14 cellular contexts compared by ENCODE assay signal in genomic region chr1:2088434-2088833, GRCh38. TPM values are rescaled to one million over a fixed set of nuclear protein-coding genes. Genes with fewer than 3 reads are reported as not detected.
DNase-seq lines count a peak whose midpoint lies in the region; ATAC-seq, FAIRE-seq and TF ChIP-seq lines count a peak whose summit lies in the region.
"Had no signal": no experiment of that assay in that cellular context is flagged by ENCODE, and none has a peak within 500 bp of the region (broad histone marks: within the 10 kb centered on the region; RNA-seq: fewer than 3 reads in every experiment).

No MANE protein-coding gene starts in this region.

- 61 to 62% methylated on average over 16 of the region's 16 CpGs for WGBS in heart right ventricle, 2 donors

- TF ChIP-seq CTCF in astrocyte (IDR thresholded peaks at IDR 0.05; ENCODE audit: insufficient read depth, low read depth, low read length) (no peak), heart right ventricle (IDR thresholded peaks at IDR 0.05) (no peak), tibial artery (IDR thresholded peaks at IDR 0.05) (no peak)

- H3K4me3 ChIP-seq in astrocyte (ENCODE audit: insufficient read depth, low read depth, low read length), result no peak overlapping the region
- no peak overlapping the region for H3K4me3 ChIP-seq in heart right ventricle
- H3K4me3 ChIP-seq in HAP-1, result no peak overlapping the region
- H3K4me3 ChIP-seq in tibial artery, result no peak overlapping the region

- H3K36me3 ChIP-seq in astrocyte (ENCODE audit: insufficient read depth, low read length) (no peaks in the 10 kb centered on the region), heart right ventricle (no peaks in the 10 kb centered on the region), HAP-1 (replicated peaks) (no peaks in the 10 kb centered on the region), tibial artery (no peaks in the 10 kb centered on the region)

- peak; percentile 70 for DNase-seq in G401 (ENCODE audit: low spot score)
- DNase-seq in astrocyte (ENCODE audit: low read depth), result peak; percentile 65
- DNase-seq in heart right ventricle, result no peak
- DNase-seq in retina, result peak; percentile 72
- no peak for DNase-seq in HAP-1 (ENCODE audit: low spot score in 2 of 2)
- DNase-seq in tibial artery, result no peak
- DNase-seq: CD4-positive, alpha-beta T cell; Karpas-422; NCI-H345; T-helper 9 cell had no signal

- intact Hi-C loops in heart right ventricle (cut with DNase I), result no loop called here
- intact Hi-C loops in tibial artery (cut with DNase I; ENCODE audit: low total_unique reads), result no loop called here

- H3K79me2 ChIP-seq in astrocyte (ENCODE audit: insufficient read depth, low read length), result no peaks in the 10 kb centered on the region

- no peak for FAIRE-seq in astrocyte (lab: Jason Lieb, UNC)

- peak overlapping the region; percentile 72 for H3K4me2 ChIP-seq in astrocyte (ENCODE audit: low read length)

- in situ Hi-C loops in G401 (cut with HindIII; ENCODE audit: low sequenced_read_pairs) (no loop called here), HAP-1 (cut with MboI; ENCODE audit: low sequenced_read_pairs) (no loop called here)

- peaks cover 10% of the 10 kb centered on the region for H3K4me1 Mint-ChIP-seq in astrocyte (ENCODE audit: low read depth, unreplicated experiment)

- no peak overlapping the region for H3K4me3 Mint-ChIP-seq in astrocyte (ENCODE audit: unreplicated experiment)
- H3K4me3 Mint-ChIP-seq: activated naive CD8-positive, alpha-beta T cell; CD4-positive, alpha-beta T cell had no signal

- peaks cover 17% of the 10 kb centered on the region for H3K4me1 ChIP-seq in astrocyte (ENCODE audit: insufficient read depth, low read length)
- peaks cover 0 to 5% (median 0%) of the 10 kb centered on the region in 9 donors for H3K4me1 ChIP-seq in heart right ventricle
- no peaks in the 10 kb centered on the region for H3K4me1 ChIP-seq in HAP-1
- no peaks in the 10 kb centered on the region for H3K4me1 ChIP-seq in tibial artery

- ATAC-seq in heart right ventricle, result peak in 6 of 8 donors; percentile 20 to 71 (median 42)
- no peak for ATAC-seq in HG03175 (IDR thresholded peaks at IDR 0.05; ENCODE audit: unreplicated experiment)
- ATAC-seq in GM18867 (IDR thresholded peaks at IDR 0.05; ENCODE audit: unreplicated experiment), result no peak
- ATAC-seq: HCT116 had no signal

- H2AFZ ChIP-seq in astrocyte (ENCODE audit: low read depth, low read length), result no peak overlapping the region

- no peaks in the 10 kb centered on the region for H4K20me1 ChIP-seq in astrocyte (ENCODE audit: insufficient read depth, low read length)

- H3K27ac Mint-ChIP-seq in astrocyte (ENCODE audit: unreplicated experiment), result peak overlapping the region; percentile 62
- H3K27ac Mint-ChIP-seq: activated naive CD8-positive, alpha-beta T cell; CD4-positive, alpha-beta T cell had no signal

- H3K27me3 ChIP-seq in astrocyte (ENCODE audit: insufficient read depth, low read length), result no peaks in the 10 kb centered on the region
- peaks cover 0 to 7% (median 0%) of the 10 kb centered on the region in 7 donors for H3K27me3 ChIP-seq in heart right ventricle
- H3K27me3 ChIP-seq in HAP-1 (ENCODE audit: low read depth), result no peaks in the 10 kb centered on the region
- peaks cover 0 to 65% of the 10 kb centered on the region in 2 donors for H3K27me3 ChIP-seq in tibial artery

- H3K9ac ChIP-seq in astrocyte (ENCODE audit: low read length), result no peak overlapping the region

- H3K9me3 ChIP-seq in astrocyte (ENCODE audit: insufficient read depth, low read depth, low read length), result no peaks in the 10 kb centered on the region
- H3K9me3 ChIP-seq in heart right ventricle, result no peaks in the 10 kb centered on the region
- no peaks in the 10 kb centered on the region for H3K9me3 ChIP-seq in HAP-1
- H3K9me3 ChIP-seq in tibial artery, result no peaks in the 10 kb centered on the region

- no peaks in the 10 kb centered on the region for H3K9me3 Mint-ChIP-seq in astrocyte (ENCODE audit: unreplicated experiment)
- H3K9me3 Mint-ChIP-seq: CD4-positive, alpha-beta T cell had no signal

- H3K27ac ChIP-seq in astrocyte (ENCODE audit: low read depth, low read length), result peak overlapping the region; percentile 34
- H3K27ac ChIP-seq in heart right ventricle, result no peak overlapping the region
- H3K27ac ChIP-seq in tibial artery, result no peak overlapping the region

- no peaks in the 10 kb centered on the region for H3K27me3 Mint-ChIP-seq in astrocyte (ENCODE audit: low read depth, unreplicated experiment)
- H3K27me3 Mint-ChIP-seq: activated naive CD8-positive, alpha-beta T cell; CD4-positive, alpha-beta T cell had no signal

- H3K36me3 Mint-ChIP-seq in astrocyte (ENCODE audit: low read depth, unreplicated experiment), result peaks cover 2% of the 10 kb centered on the region
- H3K36me3 Mint-ChIP-seq: activated naive CD8-positive, alpha-beta T cell had no signal

RNA-seq across cellular contexts. Expression of gene PRKCZ, which starts 38.2 kb away (rescaled TPM):
- 96.8 and 107 TPM in 2 replicates for total RNA-seq in G401 (2014; rRNA removed; shearing (Covaris generic))
- total RNA-seq in astrocyte (28.6 and 32.6 TPM in 2 replicates), heart right ventricle (10 to 100 TPM in 9 of 10 donors, 1 to 10 TPM in 1; 8.4 to 17.8 (median 14.2) TPM)
- polyA plus RNA-seq in heart right ventricle, result 10 to 100 TPM; 14.6 to 18.4 TPM

Comparison
In these comparisons a context has a peak if more than half of its experiments do, and no peak if none do; other contexts are left out.
1. DNase-seq: peak in G401 (single experiment), astrocyte (single experiment) and retina (single experiment); none in heart right ventricle (0 of 2), HAP-1 (0 of 2) and tibial artery (0 of 2).
2. ATAC-seq: peak in heart right ventricle (6 of 8); none in HG03175 (single experiment) and GM18867 (single experiment).